In the genomic region with DNA sequence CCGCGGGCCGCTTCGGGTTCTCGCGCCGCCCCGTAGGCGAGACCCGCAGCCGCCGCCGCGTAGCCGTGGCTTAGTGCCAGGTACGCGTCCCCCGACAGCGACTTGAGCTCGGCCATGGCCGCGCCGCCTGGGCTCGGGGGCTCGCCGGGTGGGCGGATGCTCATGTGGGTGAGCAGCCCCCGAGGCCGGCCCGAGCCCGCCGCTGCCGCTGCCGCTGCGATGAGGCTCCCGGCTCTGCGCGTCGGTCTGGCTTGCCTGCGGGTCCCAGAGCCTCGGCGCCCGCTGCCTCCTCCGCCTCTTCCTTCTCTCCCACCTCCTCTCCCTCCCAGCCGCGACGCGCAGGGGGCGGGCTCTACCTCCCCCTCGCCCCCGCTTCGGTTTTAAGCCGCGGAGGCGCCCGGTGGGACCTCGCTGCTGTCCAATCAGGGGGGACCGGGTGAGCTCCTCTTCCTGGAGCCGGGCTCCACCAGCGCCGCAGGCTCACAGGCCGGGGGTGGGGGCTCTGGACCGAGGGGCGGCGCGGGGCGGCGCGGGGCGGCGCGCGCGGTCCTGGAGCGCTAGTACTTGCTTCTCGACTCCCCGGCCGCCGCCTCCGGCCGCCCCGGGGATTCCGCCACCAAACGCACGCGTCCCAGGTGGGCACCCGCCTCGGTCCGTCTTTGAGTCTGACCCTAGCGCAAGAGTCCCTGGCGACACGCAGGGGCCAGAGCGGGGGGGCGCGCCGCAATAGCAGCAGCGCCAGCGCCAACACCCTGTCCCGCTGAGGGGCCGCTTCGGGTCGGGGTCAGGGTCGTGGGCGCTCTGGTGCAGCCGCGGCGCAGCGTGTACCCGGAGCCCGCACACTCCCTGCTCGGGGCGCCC, we compare ENCODE assay signal across 11 cellular contexts. TPM values are rescaled to one million over a fixed set of nuclear protein-coding genes. Genes with fewer than 3 reads are reported as not detected.
DNase-seq lines count a peak whose midpoint lies in the region; ATAC-seq and TF ChIP-seq lines count a peak whose summit lies in the region.
"Had no signal": no experiment of that assay in that cellular context is flagged by ENCODE, and none has a peak within 500 bp of the region (broad histone marks: within the 10 kb centered on the region; RNA-seq: fewer than 3 reads in every experiment).

Gene BHLHE23 (minus strand): TSS at position 354 of the 861 bp plus-strand sequence. CDS start 190 bp downstream, at position 164.

- in situ Hi-C loops in mammary epithelial cell (cut with MboI; ENCODE audit: low sequenced_read_pairs in 2 of 2): loop anchor here in 1 of 2 donors (25.0 kb wide), 1 partner anchor 120 kb away; no protein-coding TSS in a partner anchor

- H3K36me3 ChIP-seq in breast epithelium (no peaks in the 10 kb centered on the region), mammary epithelial cell (ENCODE audit: insufficient read depth, low read length) (no peaks in the 10 kb centered on the region), stomach (no peaks in the 10 kb centered on the region), MM.1S (replicated peaks; ENCODE audit: insufficient read depth, low read length) (no peaks in the 10 kb centered on the region)

- TF ChIP-seq POLR2A in breast epithelium (IDR thresholded peaks at IDR 0.05) (no peak), stomach (IDR thresholded peaks at IDR 0.05) (no peak)

- H3K4me2 ChIP-seq in mammary epithelial cell (ENCODE audit: insufficient read depth, low read depth, low read length) (no peak within 1 kb of the TSS), MM.1S (ENCODE audit: low read depth, low read length) (no peak within 1 kb of the TSS)

- H3K27ac ChIP-seq in breast epithelium: no peak within 1 kb of the TSS
- H3K27ac ChIP-seq in mammary epithelial cell (ENCODE audit: insufficient read depth, low read depth, low read length): no peak within 1 kb of the TSS
- no peak within 1 kb of the TSS for H3K27ac ChIP-seq in right cardiac atrium (ENCODE audit: low read length)
- no peak within 1 kb of the TSS for H3K27ac ChIP-seq in stomach
- H3K27ac ChIP-seq in MM.1S (ENCODE audit: low read length): no peak within 1 kb of the TSS

- no peaks in the 10 kb centered on the region for H3K79me2 ChIP-seq in mammary epithelial cell (ENCODE audit: insufficient read depth, low read length)
- no peaks in the 10 kb centered on the region for H3K79me2 ChIP-seq in MM.1S (ENCODE audit: low read length)

- H3K4me3 ChIP-seq in breast epithelium: peak within 1 kb of the TSS in 2 of 3 donors; percentile 26 to 55
- no peak within 1 kb of the TSS for H3K4me3 ChIP-seq in mammary epithelial cell (replicated peaks in 1 of 3; ENCODE audit: insufficient read depth in 1 of 3, low read depth in 2 of 3, low read length in 3 of 3)
- H3K4me3 ChIP-seq in right cardiac atrium (ENCODE audit: low read length): peak within 1 kb of the TSS; percentile 11
- H3K4me3 ChIP-seq in stomach: peak within 1 kb of the TSS; percentile 9 to 29 (median 18)
- H3K4me3 ChIP-seq in MM.1S (ENCODE audit: low read length): no peak within 1 kb of the TSS

- no peak for TF ChIP-seq EP300 in stomach (IDR thresholded peaks at IDR 0.05)

- H2AFZ ChIP-seq in mammary epithelial cell (ENCODE audit: low read depth, low read length): no peak within 1 kb of the TSS
- H2AFZ ChIP-seq in MM.1S (ENCODE audit: low read length): no peak within 1 kb of the TSS

- ATAC-seq in right cardiac atrium: no peak

- no peaks in the 10 kb centered on the region for H3K9me3 ChIP-seq in breast epithelium
- H3K9me3 ChIP-seq in mammary epithelial cell (replicated peaks; ENCODE audit: insufficient read depth, low read length): no peaks in the 10 kb centered on the region
- no peaks in the 10 kb centered on the region for H3K9me3 ChIP-seq in right cardiac atrium (ENCODE audit: control insufficient read depth, low read length)
- no peaks in the 10 kb centered on the region for H3K9me3 ChIP-seq in stomach
- H3K9me3 ChIP-seq in MM.1S (replicated peaks; ENCODE audit: insufficient read depth, low read length): no peaks in the 10 kb centered on the region

- H3K27me3 ChIP-seq in breast epithelium (peaks cover 25 to 87% of the 10 kb centered on the region in 2 donors), mammary epithelial cell (ENCODE audit: insufficient read depth, low read length) (peaks cover 55% of the 10 kb centered on the region), right cardiac atrium (ENCODE audit: control insufficient read depth, insufficient read depth) (no peaks in the 10 kb centered on the region), stomach (peaks cover 56 to 100% (median 98%) of the 10 kb centered on the region in 3 donors), MM.1S (replicated peaks; ENCODE audit: insufficient read depth, low read length) (peaks cover 66% of the 10 kb centered on the region)

- H3K9me2 ChIP-seq in MM.1S (replicated peaks; ENCODE audit: insufficient read depth, low read length): no peaks in the 10 kb centered on the region

- no peak for TF ChIP-seq CTCF in breast epithelium (IDR thresholded peaks at IDR 0.05)
- no peak for TF ChIP-seq CTCF in mammary epithelial cell (conservative IDR thresholded peaks at IDR 0.05 in 1 of 2, IDR thresholded peaks at IDR 0.05 in 1 of 2; ENCODE audit: extremely low read depth in 1 of 2, insufficient read depth in 1 of 2, low read depth in 1 of 2, low read length in 2 of 2)
- no peak for TF ChIP-seq CTCF in stomach (IDR thresholded peaks at IDR 0.05)
- no peak for TF ChIP-seq CTCF in MM.1S (IDR thresholded peaks at IDR 0.05; ENCODE audit: low read length)

- H4K20me1 ChIP-seq in mammary epithelial cell (ENCODE audit: insufficient read depth, low read length): peaks cover 8% of the 10 kb centered on the region
- H4K20me1 ChIP-seq in MM.1S (ENCODE audit: insufficient read depth, low read length): no peaks in the 10 kb centered on the region

- H3K4me1 ChIP-seq in breast epithelium (peaks cover 6 to 15% of the 10 kb centered on the region in 2 donors), mammary epithelial cell (ENCODE audit: insufficient read depth, low read length) (no peaks in the 10 kb centered on the region), right cardiac atrium (ENCODE audit: control insufficient read depth, insufficient read depth, low read length) (no peaks in the 10 kb centered on the region), stomach (peaks cover 18 to 53% (median 49%) of the 10 kb centered on the region in 4 donors), MM.1S (ENCODE audit: low read length) (peaks cover 6% of the 10 kb centered on the region; the same call in 1 of the 2 replicates)

- no TSS peak for BruUV-seq in mammary epithelial cell (replicated peaks; lab: Mats Ljungman, UMichigan)

- H3K9ac ChIP-seq in mammary epithelial cell (ENCODE audit: insufficient read depth, low read length) (no peak within 1 kb of the TSS), MM.1S (ENCODE audit: low read length) (no peak within 1 kb of the TSS)

- DNase-seq in breast epithelium (ENCODE audit: low spot score in 2 of 2) (no peak), mammary epithelial cell (no peak), NCI-H2227 (lab: John Stamatoyannopoulos, UW; ENCODE audit: unreplicated experiment) (peak; percentile 79), right cardiac atrium (peak in 2 of 3 donors; percentile 33 to 50), stomach (no peak), MM.1S (no peak), Ammon's horn (ENCODE audit: low spot score) (no peak), SK-N-DZ (ENCODE audit: low spot score) (no peak)
- DNase-seq: stimulated activated naive CD4-positive, alpha-beta T cell treated with Interleukin-2 at 50 U/mL for 16 hours had no signal

- peaks cover 19% of the 10 kb centered on the region for H3F3A ChIP-seq in MM.1S (ENCODE audit: insufficient read depth, low read length)

- WGBS in mammary epithelial cell (ENCODE audit: low coverage, missing lambda C conversion rate): 2% methylated on average over 10 of the region's 112 CpGs
- 1% methylated on average over 112 of the region's 112 CpGs for WGBS in right cardiac atrium
- 0 to 3% (median 2%) methylated on average over 20 to 112 of the region's 112 CpGs for WGBS in stomach, 5 donors

- intact Hi-C loops in breast epithelium (cut with DNase I; ENCODE audit: low total_unique reads): loop anchor here (5.0 kb wide), 1 partner anchor 115 kb away; no protein-coding TSS in a partner anchor
- intact Hi-C loops in mammary epithelial cell (cut with micrococcal nuclease): loop anchor here (10.0 kb wide), 1 partner anchor 212 kb away; the partner anchor contains the start of gene MRGBP
- intact Hi-C loops in right cardiac atrium (cut with DNase I): loop anchor here in 3 of 4 donors (5.0 kb wide), 3 partner anchors 110 to 135 kb away; no protein-coding TSS in a partner anchor
- intact Hi-C loops in stomach (cut with DNase I; ENCODE audit: low total_unique reads): loop anchor here (10.0 kb wide), 2 partner anchors 102 to 132 kb away; no protein-coding TSS in a partner anchor

- CTCF ChIA-PET in mammary epithelial cell (lab: Charles Lee; ENCODE audit: low non-redundant PET): no interaction called here

- dilution Hi-C loops in mammary epithelial cell (cut with HindIII; ENCODE audit: low sequenced_read_pairs): no loop called here

RNA-seq across cellular contexts. Expression of gene BHLHE23, which starts in this region (rescaled TPM):
- total RNA-seq in breast epithelium (not detected), mammary epithelial cell (not detected), right cardiac atrium (not detected), stomach (under 1 TPM in 1 of 5 donors, not detected in 4; 0.55 TPM)
- polyA plus RNA-seq in mammary epithelial cell (not detected), right cardiac atrium (not detected), stomach (not detected)
- polyA minus RNA-seq in mammary epithelial cell: not detected
- not detected in 2 replicates for polyA plus RNA-seq in SK-N-DZ (2014; cell fraction: cytosol; rRNA removed)
- polyA plus RNA-seq in SK-N-DZ (2014; cell fraction: nucleus; rRNA removed): not detected in 2 replicates
- total RNA-seq: dermis microvascular lymphatic vessel endothelial cell, LHCN-M2 had no signal

Comparison
In these comparisons a context has a peak if more than half of its experiments do, and no peak if none do; other contexts are left out.
1. H3K4me3 ChIP-seq: peak in breast epithelium (2 of 3) and stomach (4 of 4); none in mammary epithelial cell (0 of 3) and MM.1S (single experiment).
2. Peak in DNase-seq and H3K4me3 ChIP-seq in right cardiac atrium; RNA of the gene not detected or under 1 TPM.